ENCODE assay signal across 14 cellular contexts in the genomic region with DNA sequence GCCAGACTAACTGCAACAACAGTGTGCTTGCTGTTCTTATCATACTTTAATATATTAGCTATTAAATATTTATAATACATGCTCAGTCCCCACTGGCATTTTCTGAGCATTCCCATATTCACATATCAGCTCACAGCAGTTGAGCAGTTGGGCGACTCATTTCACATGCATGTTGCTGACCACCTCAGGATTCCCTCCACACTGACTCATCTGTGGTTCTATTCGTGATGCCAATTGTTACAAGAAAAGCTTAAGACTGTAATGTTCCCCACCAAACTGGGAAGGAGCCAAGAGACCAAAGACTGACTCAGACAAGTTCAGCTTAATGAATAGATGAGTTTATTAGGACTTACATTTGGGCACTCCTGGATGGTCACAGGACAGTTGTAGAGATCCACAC.
DNase-seq lines count a peak whose midpoint lies in the region; ATAC-seq and TF ChIP-seq lines count a peak whose summit lies in the region.
"Had no signal": no experiment of that assay in that cellular context is flagged by ENCODE, and none has a peak within 500 bp of the region (broad histone marks: within the 10 kb centered on the region; RNA-seq: fewer than 3 reads in every experiment).

No MANE protein-coding gene starts in this region.

- ATAC-seq in body of pancreas, result peak; percentile 71
- ATAC-seq in activated T-cell treated with anti-CD3 and anti-CD28 coated beads, Interleukin-2, amount 50 U/mL, for 72 hours (replicated peaks in 1 of 2), result no peak
- no peak for ATAC-seq in stimulated activated naive CD8-positive, alpha-beta T cell treated with anti-CD3 and anti-CD28 coated beads, Interleukin-15, amount 100 ng/mL, for 72 hours
- ATAC-seq: natural killer cell had no signal

- H3K9me3 ChIP-seq in body of pancreas, result peaks cover 0 to 6% (median 0%) of the 10 kb centered on the region in 3 donors
- H3K9me3 ChIP-seq in Peyer's patch, result no peaks in the 10 kb centered on the region

- no peak overlapping the region for H3K4me3 Mint-ChIP-seq in activated T-cell treated with anti-CD3 and anti-CD28 coated beads, Interleukin-2, amount 50 U/mL, for 72 hours
- no peak overlapping the region for H3K4me3 Mint-ChIP-seq in stimulated activated naive CD8-positive, alpha-beta T cell treated with anti-CD3 and anti-CD28 coated beads, Interleukin-15, amount 100 ng/mL, for 72 hours
- H3K4me3 Mint-ChIP-seq: natural killer cell; stimulated activated naive CD8-positive, alpha-beta T cell treated with anti-CD3 and anti-CD28 coated beads, Interleukin-15, Interleukin-2, amounts not matched to agents 100 ng/mL and 50 ng/mL, for 24 hours had no signal

- intact Hi-C loops in body of pancreas (cut with DNase I), result no loop called here

- peaks cover 3 to 5% of the 10 kb centered on the region in 2 donors for H3K9me3 Mint-ChIP-seq in activated T-cell treated with anti-CD3 and anti-CD28 coated beads, Interleukin-2, amount 50 U/mL, for 72 hours
- H3K9me3 Mint-ChIP-seq in stimulated activated naive CD8-positive, alpha-beta T cell treated with anti-CD3 and anti-CD28 coated beads, Interleukin-15, amount 100 ng/mL, for 72 hours, result peaks cover 0 to 2% of the 10 kb centered on the region in 2 donors

- TF ChIP-seq CTCF in AG09309 (IDR thresholded peaks at IDR 0.05; ENCODE audit: control insufficient read depth, insufficient read depth, low read depth, low read length, missing control alignments) (no peak), body of pancreas (IDR thresholded peaks at IDR 0.05) (no peak), Peyer's patch (IDR thresholded peaks at IDR 0.05) (no peak)

- H3K4me1 Mint-ChIP-seq in activated T-cell treated with anti-CD3 and anti-CD28 coated beads, Interleukin-2, amount 50 U/mL, for 72 hours (ENCODE audit: low read depth), result no peaks in the 10 kb centered on the region
- no peaks in the 10 kb centered on the region for H3K4me1 Mint-ChIP-seq in stimulated activated naive CD8-positive, alpha-beta T cell treated with anti-CD3 and anti-CD28 coated beads, Interleukin-15, amount 100 ng/mL, for 72 hours
- H3K4me1 Mint-ChIP-seq: natural killer cell had no signal

- H3K27me3 Mint-ChIP-seq in activated T-cell treated with anti-CD3 and anti-CD28 coated beads, Interleukin-2, amount 50 U/mL, for 72 hours (ENCODE audit: low read depth), result no peaks in the 10 kb centered on the region
- H3K27me3 Mint-ChIP-seq in stimulated activated naive CD8-positive, alpha-beta T cell treated with anti-CD3 and anti-CD28 coated beads, Interleukin-15, amount 100 ng/mL, for 72 hours, result no peaks in the 10 kb centered on the region
- H3K27me3 Mint-ChIP-seq: stimulated activated naive CD8-positive, alpha-beta T cell treated with anti-CD3 and anti-CD28 coated beads, Interleukin-15, Interleukin-2, amounts not matched to agents 100 ng/mL and 50 ng/mL, for 24 hours had no signal

- peak; percentile 77 for DNase-seq in AG09309 (ENCODE audit: low read depth)
- peak; percentile 100 for DNase-seq in LHCN-M2 (ENCODE audit: low read depth)
- DNase-seq in body of pancreas, result peak in 2 of 4 donors; percentile 13 to 22
- peak; percentile 100 for DNase-seq in kidney glomerular epithelial cell (lab: John Stamatoyannopoulos, UW)
- no peak for DNase-seq in NCI-H1048 (lab: John Stamatoyannopoulos, UW)
- no peak for DNase-seq in Peyer's patch
- no peak for DNase-seq in activated T-cell treated with anti-CD3 and anti-CD28 coated beads, Interleukin-2, amount 50 U/mL, for 72 hours
- no peak for DNase-seq in stimulated activated naive CD8-positive, alpha-beta T cell treated with anti-CD3 and anti-CD28 coated beads, Interleukin-15, amount 100 ng/mL, for 72 hours
- DNase-seq: caudate nucleus; COR-L47; natural killer cell; NCI-H1417; stimulated activated CD4-positive, alpha-beta T cell treated with anti-CD3 and anti-CD28 coated beads, Interleukin-15, amount 100 ng/mL, for 24 hours had no signal

- H3K27ac Mint-ChIP-seq in activated T-cell treated with anti-CD3 and anti-CD28 coated beads, Interleukin-2, amount 50 U/mL, for 72 hours, result no peak overlapping the region
- H3K27ac Mint-ChIP-seq in stimulated activated naive CD8-positive, alpha-beta T cell treated with anti-CD3 and anti-CD28 coated beads, Interleukin-15, amount 100 ng/mL, for 72 hours, result no peak overlapping the region
- H3K27ac Mint-ChIP-seq: natural killer cell; stimulated activated naive CD8-positive, alpha-beta T cell treated with anti-CD3 and anti-CD28 coated beads, Interleukin-15, Interleukin-2, amounts not matched to agents 100 ng/mL and 50 ng/mL, for 24 hours had no signal

- H3K4me3 ChIP-seq in AG09309 (ENCODE audit: control insufficient read depth, low read depth, low read length) (no peak overlapping the region), body of pancreas (no peak overlapping the region), Peyer's patch (no peak overlapping the region)

- H3K4me1 ChIP-seq in body of pancreas (peaks cover 8% of the 10 kb centered on the region), Peyer's patch (no peaks in the 10 kb centered on the region)

- H3K27me3 ChIP-seq in body of pancreas (no peaks in the 10 kb centered on the region), Peyer's patch (no peaks in the 10 kb centered on the region)

- H3K36me3 Mint-ChIP-seq in activated T-cell treated with anti-CD3 and anti-CD28 coated beads, Interleukin-2, amount 50 U/mL, for 72 hours (ENCODE audit: insufficient read depth in 2 of 2), result peaks cover 0 to 2% of the 10 kb centered on the region in 2 donors

- peak overlapping the region in 3 of 4 donors; percentile 20 to 68 (median 53) for H3K27ac ChIP-seq in body of pancreas
- H3K27ac ChIP-seq in Peyer's patch, result no peak overlapping the region

- WGBS in body of pancreas, 2 donors, result 29 to 30% methylated on average over 2 of the region's 2 CpGs

- TF ChIP-seq POLR2A in body of pancreas (IDR thresholded peaks at IDR 0.05) (peak in 1 of 3 donors; percentile 14), Peyer's patch (IDR thresholded peaks at IDR 0.05) (no peak)

- H3K36me3 ChIP-seq in body of pancreas (replicated peaks in 1 of 2; ENCODE audit: insufficient read depth in 1 of 2, low read depth in 2 of 2), result no peaks in the 10 kb centered on the region
- H3K36me3 ChIP-seq in Peyer's patch, result no peaks in the 10 kb centered on the region

Comparison
In these comparisons a context has a peak if more than half of its experiments do, and no peak if none do; other contexts are left out.
1. DNase-seq: peak in AG09309 (single experiment), LHCN-M2 (single experiment) and kidney glomerular epithelial cell (single experiment); none in NCI-H1048 (single experiment), Peyer's patch (0 of 3), activated T-cell treated with anti-CD3 and anti-CD28 coated beads, Interleukin-2, amount 50 U/mL, for 72 hours (0 of 2) and stimulated activated naive CD8-positive, alpha-beta T cell treated with anti-CD3 and anti-CD28 coated beads, Interleukin-15, amount 100 ng/mL, for 72 hours (0 of 2).
2. H3K27ac ChIP-seq: peak in body of pancreas (3 of 4); none in Peyer's patch (0 of 4).